ENCODE assay signal across 8 cellular contexts in the genomic region with DNA sequence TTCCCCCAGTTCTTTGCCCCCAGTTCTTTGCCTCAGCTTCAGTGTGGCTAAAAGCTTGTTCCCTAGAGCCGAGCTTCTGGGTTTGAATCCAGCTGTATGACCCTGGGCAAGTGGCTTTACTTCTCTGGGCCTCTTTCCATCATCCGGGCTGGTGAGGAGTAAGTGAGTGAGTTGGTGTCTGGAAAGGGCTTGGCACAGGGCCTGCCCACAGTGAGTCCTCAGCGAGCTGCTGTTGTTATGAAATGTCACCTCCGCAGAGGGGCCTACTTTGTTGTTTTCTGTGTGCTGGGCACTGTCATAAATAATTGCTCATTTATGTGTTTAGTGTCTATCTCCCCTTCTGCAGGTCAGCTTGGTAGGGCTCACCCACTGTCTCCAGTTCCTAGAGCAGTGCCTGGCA. TPM values are rescaled to one million over a fixed set of nuclear protein-coding genes. Genes with fewer than 3 reads are reported as not detected.
DNase-seq lines count a peak whose midpoint lies in the region; ATAC-seq and TF ChIP-seq lines count a peak whose summit lies in the region.

No MANE protein-coding gene starts in this region.

- peak overlapping the region; percentile 83 for H3K27ac Mint-ChIP-seq in activated CD8-positive, alpha-beta T cell treated with anti-CD3 and anti-CD28 coated beads, Interleukin-2, amount 10 ng/mL, durations not matched to agents 7 days and 5 days

- peaks cover 0 to 96% of the 10 kb centered on the region in 2 donors for H3K4me1 ChIP-seq in right atrium auricular region
- peaks cover 0 to 89% (median 27%) of the 10 kb centered on the region in 3 donors for H3K4me1 ChIP-seq in gastroesophageal sphincter
- peaks cover 32 to 72% (median 41%) of the 10 kb centered on the region in 4 donors for H3K4me1 ChIP-seq in transverse colon

- H3K4me1 Mint-ChIP-seq in activated CD8-positive, alpha-beta T cell treated with anti-CD3 and anti-CD28 coated beads, Interleukin-2, amount 10 ng/mL, durations not matched to agents 7 days and 5 days (ENCODE audit: low read depth): peaks cover 71% of the 10 kb centered on the region

- no peak for ATAC-seq in Right ventricle myocardium inferior
- no peak for ATAC-seq in activated CD8-positive, alpha-beta T cell treated with anti-CD3 and anti-CD28 coated beads, Interleukin-2, amount 10 ng/mL, durations not matched to agents 7 days and 5 days
- no peak for ATAC-seq in gastroesophageal sphincter
- no peak for ATAC-seq in HG03442 (IDR thresholded peaks at IDR 0.05; ENCODE audit: unreplicated experiment)

- no peaks in the 10 kb centered on the region for H3K27me3 Mint-ChIP-seq in activated CD8-positive, alpha-beta T cell treated with anti-CD3 and anti-CD28 coated beads, Interleukin-2, amount 10 ng/mL, durations not matched to agents 7 days and 5 days (ENCODE audit: low read depth)

- H3K36me3 ChIP-seq in right atrium auricular region: no peaks in the 10 kb centered on the region
- H3K36me3 ChIP-seq in gastroesophageal sphincter: no peaks in the 10 kb centered on the region
- no peaks in the 10 kb centered on the region for H3K36me3 ChIP-seq in transverse colon

- POLR2A ChIA-PET in activated CD8-positive, alpha-beta T cell treated with anti-CD3 and anti-CD28 coated beads, Interleukin-2, amount 10 ng/mL, durations not matched to agents 7 days and 5 days (lab: Charles Lee): interaction anchor here (5.1 kb wide), 1 partner anchor 31 kb away, joined by 45 read pairs; a partner anchor contains a TSS

- H3K9me3 ChIP-seq in right atrium auricular region (no peaks in the 10 kb centered on the region), gastroesophageal sphincter (no peaks in the 10 kb centered on the region), transverse colon (no peaks in the 10 kb centered on the region)

- peak overlapping the region; percentile 71 to 75 for H3K27ac ChIP-seq in right atrium auricular region
- H3K27ac ChIP-seq in gastroesophageal sphincter: peak overlapping the region in 3 of 4 donors; percentile 28 to 37 (median 35)
- peak overlapping the region in 3 of 4 donors; percentile 13 to 57 (median 43) for H3K27ac ChIP-seq in transverse colon

- H3K4me3 ChIP-seq in right atrium auricular region (no peak overlapping the region), gastroesophageal sphincter (no peak overlapping the region), transverse colon (no peak overlapping the region)

- WGBS in gastroesophageal sphincter (ENCODE audit: low coverage in 1 of 2), 2 donors: 50 to 59% methylated on average over 2 of the region's 4 CpGs
- WGBS in transverse colon (ENCODE audit: low coverage in 1 of 2), 2 donors: 49% methylated on average over 4 of the region's 4 CpGs; no CpG with 5 or more reads in 1 of the 2 donors

- in situ Hi-C loops in transverse colon (cut with MboI; ENCODE audit: low pct_ligation_motif_present in 1 of 4, low pct_unique_long_range_greater_than_20kb in 1 of 4, low sequenced_read_pairs in 3 of 4): no loop called here

- DNase-seq in right atrium auricular region (ENCODE audit: low spot score) (no peak), Right ventricle myocardium inferior (ENCODE audit: missing footprints) (no peak), transverse colon (no peak), GM10266 (ENCODE audit: extremely low spot score) (no peak), erythroblast (lab: John Stamatoyannopoulos, UW) (no peak)
- DNase-seq in activated CD8-positive, alpha-beta T cell treated with anti-CD3 and anti-CD28 coated beads, Interleukin-2, amount 10 ng/mL, durations not matched to agents 7 days and 5 days: no peak

- TF ChIP-seq POLR2A in gastroesophageal sphincter (IDR thresholded peaks at IDR 0.05) (no peak), transverse colon (IDR thresholded peaks at IDR 0.05) (no peak), erythroblast (IDR thresholded peaks at IDR 0.05; ENCODE audit: low read length) (no peak)

- TF ChIP-seq EP300 in gastroesophageal sphincter (IDR thresholded peaks at IDR 0.05) (no peak), transverse colon (IDR thresholded peaks at IDR 0.05; ENCODE audit: low read depth) (no peak)

- CTCF ChIA-PET in activated CD8-positive, alpha-beta T cell treated with anti-CD3 and anti-CD28 coated beads, Interleukin-2, amount 10 ng/mL, durations not matched to agents 7 days and 5 days (lab: Charles Lee): interaction anchor here (1.3 to 2.8 kb wide), 2 partner anchors 10 to 28 kb away, joined by 3 to 13 read pairs; no protein-coding TSS in a partner anchor

- intact Hi-C loops in Right ventricle myocardium inferior (cut with DNase I) (no loop called here), transverse colon (cut with DNase I; ENCODE audit: low total_unique reads) (no loop called here)

- TF ChIP-seq CTCF in right atrium auricular region (IDR thresholded peaks at IDR 0.05) (no peak), gastroesophageal sphincter (IDR thresholded peaks at IDR 0.05) (no peak), transverse colon (IDR thresholded peaks at IDR 0.05) (no peak), GM10266 (IDR thresholded peaks at IDR 0.05; ENCODE audit: control insufficient read depth, insufficient read depth, low read depth, missing control alignments) (no peak)

- H3K27me3 ChIP-seq in right atrium auricular region: no peaks in the 10 kb centered on the region
- H3K27me3 ChIP-seq in gastroesophageal sphincter: no peaks in the 10 kb centered on the region
- peaks cover 9% of the 10 kb centered on the region for H3K27me3 ChIP-seq in transverse colon

- peaks cover 10% of the 10 kb centered on the region for H3K36me3 Mint-ChIP-seq in activated CD8-positive, alpha-beta T cell treated with anti-CD3 and anti-CD28 coated beads, Interleukin-2, amount 10 ng/mL, durations not matched to agents 7 days and 5 days (ENCODE audit: low read depth)

- H3K4me3 Mint-ChIP-seq in activated CD8-positive, alpha-beta T cell treated with anti-CD3 and anti-CD28 coated beads, Interleukin-2, amount 10 ng/mL, durations not matched to agents 7 days and 5 days: no peak overlapping the region

- no peaks in the 10 kb centered on the region for H3K9me3 Mint-ChIP-seq in activated CD8-positive, alpha-beta T cell treated with anti-CD3 and anti-CD28 coated beads, Interleukin-2, amount 10 ng/mL, durations not matched to agents 7 days and 5 days (ENCODE audit: insufficient read depth)

RNA-seq across cellular contexts. Expression of a gene that starts 31.7 kb away (rescaled TPM):
- total RNA-seq in right atrium auricular region (10 to 100 TPM; 81.5 to 85.9 TPM), Right ventricle myocardium inferior (14.3 TPM), gastroesophageal sphincter (10 to 100 TPM; 15.4 to 37.6 (median 20.9) TPM), transverse colon (10 to 100 TPM in 1 of 4 donors, 1 to 10 TPM in 3; 4.4 to 10.5 (median 7.7) TPM)
- total RNA-seq in activated CD8-positive, alpha-beta T cell treated with anti-CD3 and anti-CD28 coated beads, Interleukin-2, amount 10 ng/mL, durations not matched to agents 7 days and 5 days: 10 to 100 TPM; 36.8 to 37.9 TPM
